ENCODE assay signal across 21 cellular contexts in genomic region chr19:38485541-38486285, GRCh38. TPM values are rescaled to one million over a fixed set of nuclear protein-coding genes. Genes with fewer than 3 reads are reported as not detected.
DNase-seq lines count a peak whose midpoint lies in the region; ATAC-seq and TF ChIP-seq lines count a peak whose summit lies in the region.
"Had no signal": no experiment of that assay in that cellular context is flagged by ENCODE, and none has a peak within 500 bp of the region (broad histone marks: within the 10 kb centered on the region; RNA-seq: fewer than 3 reads in every experiment).

No MANE protein-coding gene starts in this region.

- H3K4me1 ChIP-seq in trophoblast cell (ENCODE audit: control insufficient read depth in 1 of 2, insufficient read depth in 2 of 2, low read length in 2 of 2): no peaks in the 10 kb centered on the region
- no peaks in the 10 kb centered on the region for H3K4me1 ChIP-seq in aorta (ENCODE audit: control insufficient read depth in 1 of 2, insufficient read depth in 2 of 2, low read length in 2 of 2)
- H3K4me1 ChIP-seq in stomach: no peaks in the 10 kb centered on the region
- H3K4me1 ChIP-seq in left ventricle myocardium inferior: no peaks in the 10 kb centered on the region
- H3K4me1 ChIP-seq: HAP-1 had no signal

- no peak overlapping the region for H3K9ac ChIP-seq in trophoblast cell (ENCODE audit: low read length)

- H3K9me3 ChIP-seq in trophoblast cell (ENCODE audit: insufficient read depth, low read depth, low read length): no peaks in the 10 kb centered on the region
- H3K9me3 ChIP-seq in aorta (ENCODE audit: control insufficient read depth, low read length): peaks cover 2% of the 10 kb centered on the region
- H3K9me3 ChIP-seq in stomach: peaks cover 0 to 5% (median 0%) of the 10 kb centered on the region in 4 donors
- H3K9me3 ChIP-seq in left ventricle myocardium inferior (replicated peaks): peaks cover 5% of the 10 kb centered on the region

- H3K27ac ChIP-seq in trophoblast cell (ENCODE audit: low read depth, low read length) (no peak overlapping the region), aorta (ENCODE audit: low read depth in 1 of 2, low read length in 2 of 2) (no peak overlapping the region), stomach (no peak overlapping the region), left ventricle myocardium inferior (replicated peaks) (no peak overlapping the region)

- CTCF ChIA-PET in activated CD8-positive, alpha-beta T cell treated with anti-CD3 and anti-CD28 coated beads, Interleukin-2, amount 10 ng/mL, durations not matched to agents 7 days and 5 days (lab: Charles Lee): no interaction called here

- peak overlapping the region; percentile 34 for H3K4me3 ChIP-seq in trophoblast cell (ENCODE audit: low read depth, low read length)
- no peak overlapping the region for H3K4me3 ChIP-seq in aorta (ENCODE audit: low read length in 2 of 2)
- no peak overlapping the region for H3K4me3 ChIP-seq in stomach
- H3K4me3 ChIP-seq in left ventricle myocardium inferior: no peak overlapping the region
- H3K4me3 ChIP-seq: HAP-1 had no signal

- no peak overlapping the region for H3K4me3 Mint-ChIP-seq in activated CD8-positive, alpha-beta T cell treated with anti-CD3 and anti-CD28 coated beads, Interleukin-2, amount 10 ng/mL, durations not matched to agents 7 days and 5 days
- H3K4me3 Mint-ChIP-seq: CD4-positive, alpha-beta memory T cell; HFFc6 had no signal

- ATAC-seq in aorta (ENCODE audit: low FRiP score): peak; percentile 7
- ATAC-seq in activated CD8-positive, alpha-beta T cell treated with anti-CD3 and anti-CD28 coated beads, Interleukin-2, amount 10 ng/mL, durations not matched to agents 7 days and 5 days: no peak

- no peak overlapping the region for H2BK5ac ChIP-seq in trophoblast cell (ENCODE audit: low read depth, low read length, poor library complexity)

- peak; percentile 23 for DNase-seq in iPS-NIHi11 (ENCODE audit: low spot score)
- DNase-seq in trophoblast cell: no peak
- DNase-seq in aorta: no peak
- DNase-seq in stomach: no peak
- DNase-seq in left ventricle myocardium inferior: no peak
- DNase-seq in activated CD8-positive, alpha-beta T cell treated with anti-CD3 and anti-CD28 coated beads, Interleukin-2, amount 10 ng/mL, durations not matched to agents 7 days and 5 days: no peak
- DNase-seq: C1 segment of cervical spinal cord; Calu3; CD4-positive, alpha-beta memory T cell; COR-L47; DMS53; DMS79 treated with DMSO at 0.1 percent for 48 hours; GF-D8; GOT3; HFFc6 had no signal

- H3K18ac ChIP-seq in trophoblast cell (ENCODE audit: low read length): no peak overlapping the region

- H3K4me2 ChIP-seq in trophoblast cell (ENCODE audit: low read length): no peak overlapping the region

- no peaks in the 10 kb centered on the region for H3K4me1 Mint-ChIP-seq in activated CD8-positive, alpha-beta T cell treated with anti-CD3 and anti-CD28 coated beads, Interleukin-2, amount 10 ng/mL, durations not matched to agents 7 days and 5 days (ENCODE audit: low read depth)
- H3K4me1 Mint-ChIP-seq: CD4-positive, alpha-beta memory T cell had no signal

- no peaks in the 10 kb centered on the region for H3K79me1 ChIP-seq in trophoblast cell (ENCODE audit: low read length)

- intact Hi-C loops in aorta (cut with DNase I) (no loop called here), stomach (cut with DNase I; ENCODE audit: low total_unique reads) (no loop called here), left ventricle myocardium inferior (cut with micrococcal nuclease) (no loop called here)

- POLR2A ChIA-PET in activated CD8-positive, alpha-beta T cell treated with anti-CD3 and anti-CD28 coated beads, Interleukin-2, amount 10 ng/mL, durations not matched to agents 7 days and 5 days (lab: Charles Lee): no interaction called here

- no peak overlapping the region for H3K4ac ChIP-seq in trophoblast cell (ENCODE audit: low read depth, low read length)

- H3K27ac Mint-ChIP-seq in activated CD8-positive, alpha-beta T cell treated with anti-CD3 and anti-CD28 coated beads, Interleukin-2, amount 10 ng/mL, durations not matched to agents 7 days and 5 days: no peak overlapping the region
- H3K27ac Mint-ChIP-seq: HFFc6 had no signal

- no peak overlapping the region for H4K8ac ChIP-seq in trophoblast cell (ENCODE audit: low read depth, low read length)

- no peak overlapping the region for H4K12ac ChIP-seq in trophoblast cell (ENCODE audit: low read depth, low read length)

- TF ChIP-seq POLR2A in stomach (IDR thresholded peaks at IDR 0.05): no peak

- no CpG with 5 or more reads among the region's 49 CpGs for WGBS in trophoblast cell (ENCODE audit: extremely low coverage, insufficient coverage, insufficient read length)
- 92 to 94% methylated on average over 49 of the region's 49 CpGs for WGBS in aorta, 2 donors
- WGBS in stomach, 5 donors: 92 to 95% (median 93%) methylated on average over 45 to 49 of the region's 49 CpGs

- no peaks in the 10 kb centered on the region for H3K27me3 ChIP-seq in trophoblast cell (ENCODE audit: insufficient read depth, low read length)
- H3K27me3 ChIP-seq in aorta (ENCODE audit: control insufficient read depth in 1 of 2, insufficient read depth in 2 of 2, low read length in 1 of 2): no peaks in the 10 kb centered on the region
- peaks cover 0 to 39% (median 0%) of the 10 kb centered on the region in 3 donors for H3K27me3 ChIP-seq in stomach
- H3K27me3 ChIP-seq in left ventricle myocardium inferior (ENCODE audit: low read depth): peaks cover 76% of the 10 kb centered on the region

- no peak overlapping the region for H2AK5ac ChIP-seq in trophoblast cell (ENCODE audit: low read length)

- no peak for TF ChIP-seq EP300 in stomach (IDR thresholded peaks at IDR 0.05)

- no peak overlapping the region for H2BK12ac ChIP-seq in trophoblast cell (ENCODE audit: low read length)

- no peak for TF ChIP-seq CTCF in stomach (IDR thresholded peaks at IDR 0.05)
- no peak for TF ChIP-seq CTCF in left ventricle myocardium inferior (IDR thresholded peaks at IDR 0.05; ENCODE audit: borderline replicate concordance)

- H3K9me3 Mint-ChIP-seq in activated CD8-positive, alpha-beta T cell treated with anti-CD3 and anti-CD28 coated beads, Interleukin-2, amount 10 ng/mL, durations not matched to agents 7 days and 5 days (ENCODE audit: insufficient read depth): no peaks in the 10 kb centered on the region

- no peak overlapping the region for H3K23ac ChIP-seq in trophoblast cell (ENCODE audit: low read length)

- no peaks in the 10 kb centered on the region for H3K36me3 ChIP-seq in trophoblast cell (ENCODE audit: control insufficient read depth in 1 of 2, insufficient read depth in 2 of 2, low read length in 2 of 2)
- H3K36me3 ChIP-seq in aorta (ENCODE audit: control insufficient read depth in 1 of 2, insufficient read depth in 2 of 2, low read length in 1 of 2): no peaks in the 10 kb centered on the region
- H3K36me3 ChIP-seq in stomach: no peaks in the 10 kb centered on the region
- no peaks in the 10 kb centered on the region for H3K36me3 ChIP-seq in left ventricle myocardium inferior
- H3K36me3 ChIP-seq: HAP-1 had no signal

- H3K79me2 ChIP-seq in trophoblast cell (ENCODE audit: control insufficient read depth, insufficient read depth, low read length, poor library complexity): no peaks in the 10 kb centered on the region

- H3K27me3 Mint-ChIP-seq in activated CD8-positive, alpha-beta T cell treated with anti-CD3 and anti-CD28 coated beads, Interleukin-2, amount 10 ng/mL, durations not matched to agents 7 days and 5 days (ENCODE audit: low read depth): peaks cover 27% of the 10 kb centered on the region

- H2BK120ac ChIP-seq in trophoblast cell (ENCODE audit: insufficient read depth, low read length, poor library complexity): no peak overlapping the region

- H4K91ac ChIP-seq in trophoblast cell (ENCODE audit: low read depth, low read length): no peak overlapping the region

- no peaks in the 10 kb centered on the region for H3K36me3 Mint-ChIP-seq in activated CD8-positive, alpha-beta T cell treated with anti-CD3 and anti-CD28 coated beads, Interleukin-2, amount 10 ng/mL, durations not matched to agents 7 days and 5 days (ENCODE audit: low read depth)

- H3K14ac ChIP-seq in trophoblast cell (ENCODE audit: low read length): no peak overlapping the region

- no peak overlapping the region for H2AFZ ChIP-seq in trophoblast cell (ENCODE audit: insufficient read depth, low read length, poor library complexity)

RNA-seq across cellular contexts. Expression of gene RYR1, which starts 52.2 kb away (rescaled TPM):
- polyA plus RNA-seq in trophoblast cell (2013): 0.10 TPM in 2 replicates
- total RNA-seq in aorta (1 to 10 TPM; 1.0 to 5.4 TPM), stomach (10 to 100 TPM in 1 of 5 donors, 1 to 10 TPM in 2, under 1 TPM in 2; under 0.01 to 10.7 (median 1.7) TPM), left ventricle myocardium inferior (0.74 TPM)
- polyA plus RNA-seq in aorta (1 to 10 TPM in 1 of 2 donors, under 1 TPM in 1; 0.38 to 1.3 TPM), stomach (1 to 10 TPM in 1 of 3 donors, under 1 TPM in 2; 0.46 to 3.6 (median 0.68) TPM)
- under 1 TPM; 0.42 to 0.83 TPM for total RNA-seq in activated CD8-positive, alpha-beta T cell treated with anti-CD3 and anti-CD28 coated beads, Interleukin-2, amount 10 ng/mL, durations not matched to agents 7 days and 5 days
- total RNA-seq: A172, HFFc6 had no signal

RNA-seq across cellular contexts. Expression of gene RASGRP4, which starts 59.7 kb away (rescaled TPM):
- polyA plus RNA-seq in trophoblast cell (2013): 0.03 TPM in 1 of 2 replicates, not detected in the other
- 1 to 10 TPM; 4.1 to 9.8 TPM for total RNA-seq in aorta
- 1 to 10 TPM in 1 of 2 donors, under 1 TPM in 1; 0.54 to 4.1 TPM for polyA plus RNA-seq in aorta
- 1 to 10 TPM in 2 of 5 donors, under 1 TPM in 1, not detected in 2; 0.55 to 8.4 (median 4.0) TPM for total RNA-seq in stomach
- polyA plus RNA-seq in stomach: 1 to 10 TPM in 2 of 3 donors, under 1 TPM in 1; 0.40 to 1.8 (median 1.5) TPM
- 1.5 TPM for total RNA-seq in left ventricle myocardium inferior
- under 1 TPM; 0.42 to 0.50 TPM for total RNA-seq in activated CD8-positive, alpha-beta T cell treated with anti-CD3 and anti-CD28 coated beads, Interleukin-2, amount 10 ng/mL, durations not matched to agents 7 days and 5 days
- total RNA-seq: A172, A673, Calu3, Daoy, G401, HFFc6 had no signal
- polyA plus RNA-seq: BJ had no signal
